Comparison of ENCODE assay signal across 13 cellular contexts in the genomic region with DNA sequence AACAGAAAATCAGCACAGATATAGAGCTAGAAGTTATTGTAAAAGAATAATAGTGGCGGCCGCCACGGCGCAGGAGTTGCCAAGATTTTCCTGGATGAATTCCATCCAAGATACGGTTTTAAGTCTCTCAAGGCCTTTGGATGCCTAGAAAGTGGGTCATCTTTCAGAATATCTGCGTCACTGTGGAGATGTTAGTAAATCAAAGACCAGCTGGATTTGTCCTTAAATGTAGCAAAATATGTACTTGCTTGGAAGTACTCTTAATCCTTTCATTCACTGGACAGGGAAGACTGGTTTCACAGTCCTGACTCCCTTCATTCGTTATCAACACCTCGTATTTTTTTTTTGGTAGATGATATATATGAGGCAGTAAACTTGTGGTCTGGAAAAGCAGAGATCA.
DNase-seq lines count a peak whose midpoint lies in the region; ATAC-seq and TF ChIP-seq lines count a peak whose summit lies in the region.
"Had no signal": no experiment of that assay in that cellular context is flagged by ENCODE, and none has a peak within 500 bp of the region (broad histone marks: within the 10 kb centered on the region; RNA-seq: fewer than 3 reads in every experiment).

No MANE protein-coding gene starts in this region.

- DNase-seq in H4 (ENCODE audit: low spot score), result peak; percentile 38
- peak; percentile 86 for DNase-seq in choroid plexus epithelial cell (ENCODE audit: low read depth)
- DNase-seq in left kidney (ENCODE audit: low read depth, low spot score), result peak; percentile 74
- DNase-seq in smooth muscle cell of the brain vasculature (ENCODE audit: low read depth, low spot score), result peak; percentile 39
- no peak for DNase-seq in NCI-H524 treated with DMSO at 0.1 percent for 48 hours (lab: John Stamatoyannopoulos, UW)
- no peak for DNase-seq in natural killer cell treated with Interleukin-12 subunit alpha and Interleukin-12 subunit beta and Interleukin-15 and Interleukin-18, amount 100 ng/mL, for 72 hours (ENCODE audit: low spot score)
- DNase-seq in effector memory CD8-positive, alpha-beta T cell, result no peak
- DNase-seq: activated CD4-positive, alpha-beta T cell treated with anti-CD3 and anti-CD28 coated beads for 1 hour; Caco-2; immature natural killer cell; NCI-H345 had no signal

- H3K36me3 Mint-ChIP-seq in natural killer cell treated with Interleukin-12 subunit alpha and Interleukin-12 subunit beta and Interleukin-15 and Interleukin-18, amount 100 ng/mL, for 72 hours, result no peaks in the 10 kb centered on the region
- H3K36me3 Mint-ChIP-seq in effector memory CD8-positive, alpha-beta T cell (ENCODE audit: insufficient read depth), result peaks cover 6% of the 10 kb centered on the region

- H3K9me3 Mint-ChIP-seq in natural killer cell treated with Interleukin-12 subunit alpha and Interleukin-12 subunit beta and Interleukin-15 and Interleukin-18, amount 100 ng/mL, for 72 hours, result no peaks in the 10 kb centered on the region
- no peaks in the 10 kb centered on the region for H3K9me3 Mint-ChIP-seq in effector memory CD8-positive, alpha-beta T cell
- H3K9me3 Mint-ChIP-seq: immature natural killer cell had no signal

- no peak for ATAC-seq in GM19023 (IDR thresholded peaks at IDR 0.05; ENCODE audit: unreplicated experiment)
- ATAC-seq in natural killer cell treated with Interleukin-12 subunit alpha and Interleukin-12 subunit beta and Interleukin-15 and Interleukin-18, amount 100 ng/mL, for 72 hours, result no peak
- no peak for ATAC-seq in effector memory CD8-positive, alpha-beta T cell (replicated peaks)

- H3K4me1 Mint-ChIP-seq in natural killer cell treated with Interleukin-12 subunit alpha and Interleukin-12 subunit beta and Interleukin-15 and Interleukin-18, amount 100 ng/mL, for 72 hours (ENCODE audit: low read depth in 2 of 2), result peaks cover 6 to 13% of the 10 kb centered on the region in 2 donors
- H3K4me1 Mint-ChIP-seq in effector memory CD8-positive, alpha-beta T cell (ENCODE audit: low read depth in 2 of 2), result peaks cover 9 to 14% of the 10 kb centered on the region in 2 donors

- H3K27ac Mint-ChIP-seq in natural killer cell treated with Interleukin-12 subunit alpha and Interleukin-12 subunit beta and Interleukin-15 and Interleukin-18, amount 100 ng/mL, for 72 hours, result no peak overlapping the region
- no peak overlapping the region for H3K27ac Mint-ChIP-seq in effector memory CD8-positive, alpha-beta T cell
- H3K27ac Mint-ChIP-seq: immature natural killer cell, progenitor cell of endocrine pancreas had no signal

- TF ChIP-seq CTCF in choroid plexus epithelial cell (conservative IDR thresholded peaks at IDR 0.05; ENCODE audit: low read depth, low read length), result no peak

- H3K4me3 ChIP-seq in choroid plexus epithelial cell (ENCODE audit: low read depth, low read length), result no peak overlapping the region

- H3K27me3 Mint-ChIP-seq in natural killer cell treated with Interleukin-12 subunit alpha and Interleukin-12 subunit beta and Interleukin-15 and Interleukin-18, amount 100 ng/mL, for 72 hours, result peaks cover 29 to 33% of the 10 kb centered on the region in 2 donors
- peaks cover 29 to 55% of the 10 kb centered on the region in 2 donors for H3K27me3 Mint-ChIP-seq in effector memory CD8-positive, alpha-beta T cell
- H3K27me3 Mint-ChIP-seq: progenitor cell of endocrine pancreas had no signal

- no peak overlapping the region for H3K4me3 Mint-ChIP-seq in natural killer cell treated with Interleukin-12 subunit alpha and Interleukin-12 subunit beta and Interleukin-15 and Interleukin-18, amount 100 ng/mL, for 72 hours
- no peak overlapping the region for H3K4me3 Mint-ChIP-seq in effector memory CD8-positive, alpha-beta T cell
- H3K4me3 Mint-ChIP-seq: immature natural killer cell had no signal

Comparison
In these comparisons a context has a peak if more than half of its experiments do, and no peak if none do; other contexts are left out.
1. DNase-seq: peak in H4 (single experiment), choroid plexus epithelial cell (single experiment), left kidney (single experiment) and smooth muscle cell of the brain vasculature (single experiment); none in NCI-H524 treated with DMSO at 0.1 percent for 48 hours (single experiment), natural killer cell treated with Interleukin-12 subunit alpha and Interleukin-12 subunit beta and Interleukin-15 and Interleukin-18, amount 100 ng/mL, for 72 hours (single experiment) and effector memory CD8-positive, alpha-beta T cell (0 of 3).